22 cellular contexts compared by ENCODE assay signal in the genomic region with DNA sequence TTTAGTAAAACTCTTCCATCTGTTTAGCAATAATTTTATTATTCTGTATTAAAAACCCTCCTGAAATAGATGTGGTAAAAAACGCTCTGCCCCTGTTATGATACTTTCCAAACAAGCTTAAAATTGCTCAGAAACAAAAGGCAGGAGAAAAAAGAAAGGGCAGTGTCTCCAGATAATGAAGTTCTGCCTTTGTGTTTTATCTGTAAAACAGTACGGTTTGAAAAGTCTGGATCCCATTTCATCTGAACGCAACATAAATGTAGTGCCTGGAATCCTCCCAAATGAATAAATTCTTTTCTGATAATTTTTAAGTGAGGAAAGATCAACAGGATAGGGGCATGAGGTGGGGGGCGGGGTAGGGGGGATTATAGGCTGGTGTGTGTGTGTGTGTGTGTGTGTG.
"Had no signal": no experiment of that assay in that cellular context is flagged by ENCODE, and none has a peak within 500 bp of the region (broad histone marks: within the 10 kb centered on the region; RNA-seq: fewer than 3 reads in every experiment).

No MANE protein-coding gene starts in this region.

- H3K36me3 ChIP-seq: left lung, lower lobe of right lung, ovary, right atrium auricular region, right lobe of liver, stomach, thyroid gland, transverse colon, upper lobe of left lung, vagina had no signal

- H3K4me3 ChIP-seq: left lung, lower lobe of right lung, ovary, right atrium auricular region, right lobe of liver, smooth muscle cell, stomach, testis, thyroid gland, transverse colon, upper lobe of left lung, vagina had no signal

- H3K27ac Mint-ChIP-seq: natural killer cell; progenitor cell of endocrine pancreas; stimulated activated naive B cell treated with anti-CD40 and anti-IgM and Interleukin-4, amounts not matched to agents 10 μg/mL and 1 μg/mL and 100 μg/mL, for 72 hours had no signal

- H3K36me3 Mint-ChIP-seq: naive B cell; natural killer cell; stimulated activated naive B cell treated with anti-CD40 and anti-IgM and Interleukin-4, amounts not matched to agents 10 μg/mL and 1 μg/mL and 100 μg/mL, for 72 hours had no signal

- H3K4me3 Mint-ChIP-seq: naive B cell; natural killer cell; stimulated activated naive B cell treated with anti-CD40 and anti-IgM and Interleukin-4, amounts not matched to agents 10 μg/mL and 1 μg/mL and 100 μg/mL, for 72 hours had no signal

- H3K4me1 ChIP-seq: left lung, right atrium auricular region had no signal

- DNase-seq: left colon; left lung; lower lobe of right lung; mammary epithelial cell; mesenchymal stem cell; naive B cell; natural killer cell; ovary; right lobe of liver; stimulated activated CD4-positive, alpha-beta T cell treated with anti-CD3 and anti-CD28 coated beads, Interleukin-1b, Interleukin-23, amount 100 ng/mL, for 48 hours; stimulated activated CD4-positive, alpha-beta T cell treated with anti-CD3 and anti-CD28 coated beads, Interleukin-2, amount 100 ng/mL, for 48 hours; stimulated activated naive B cell treated with anti-CD40 and anti-IgM and Interleukin-4, amounts not matched to agents 10 μg/mL and 1 μg/mL and 100 μg/mL, for 72 hours; stimulated activated naive CD8-positive, alpha-beta T cell treated with anti-CD3 and anti-CD28 coated beads, Interleukin-15, Interleukin-2, amounts not matched to agents 100 U/mL and 50 U/mL, for 24 hours; stomach; testis; thyroid gland; transverse colon; upper lobe of left lung had no signal

- H3K27ac ChIP-seq: left lung, lower lobe of right lung, ovary, right atrium auricular region, right lobe of liver, stomach, thyroid gland, transverse colon, upper lobe of left lung, vagina had no signal

- H3K27me3 ChIP-seq: ovary, right atrium auricular region, right lobe of liver, testis, thyroid gland, upper lobe of left lung, vagina had no signal

- H3K27me3 Mint-ChIP-seq: progenitor cell of endocrine pancreas had no signal

- H3K4me2 ChIP-seq: smooth muscle cell had no signal

- H3K9me3 ChIP-seq: left lung, lower lobe of right lung, ovary, right atrium auricular region, right lobe of liver, stomach, testis, thyroid gland, transverse colon, upper lobe of left lung, vagina had no signal

- ATAC-seq: left colon; left lung; lower lobe of right lung; natural killer cell; right lobe of liver; stimulated activated naive B cell treated with anti-CD40 and anti-IgM and Interleukin-4, amounts not matched to agents 10 μg/mL and 1 μg/mL and 100 μg/mL, for 72 hours; stimulated activated naive CD8-positive, alpha-beta T cell treated with anti-CD3 and anti-CD28 coated beads, Interleukin-15, Interleukin-2, amounts not matched to agents 100 U/mL and 50 U/mL, for 24 hours had no signal
